21 cellular contexts compared by ENCODE assay signal in genomic region chr5:81717221-81717620, GRCh38.
"Had no signal": no experiment of that assay in that cellular context is flagged by ENCODE, and none has a peak within 500 bp of the region (broad histone marks: within the 10 kb centered on the region; RNA-seq: fewer than 3 reads in every experiment).

No MANE protein-coding gene starts in this region.

- H3K27me3 Mint-ChIP-seq: activated B cell treated with CpG ODN at 0.5 μM for 24 hours; activated CD8-positive, alpha-beta T cell treated with anti-CD3 and anti-CD28 coated beads for 36 hours; activated naive CD8-positive, alpha-beta T cell; stimulated activated naive CD8-positive, alpha-beta T cell treated with anti-CD3 and anti-CD28 coated beads, Interleukin-15, amount 100 ng/mL, for 72 hours; T-helper 17 cell had no signal

- H3K9me3 ChIP-seq: prostate gland, upper lobe of left lung had no signal

- H3K27ac ChIP-seq: brain microvascular endothelial cell, prostate gland, upper lobe of left lung had no signal

- H3K36me3 ChIP-seq: brain microvascular endothelial cell, prostate gland, spleen, upper lobe of left lung had no signal

- H3K9me3 Mint-ChIP-seq: activated B cell treated with CpG ODN at 0.5 μM for 24 hours; activated CD8-positive, alpha-beta T cell treated with anti-CD3 and anti-CD28 coated beads for 36 hours; activated T-cell treated with anti-CD3 and anti-CD28 coated beads, Interleukin-2, amount 50 U/mL, for 4 hours; natural killer cell; stimulated activated naive CD8-positive, alpha-beta T cell treated with anti-CD3 and anti-CD28 coated beads, Interleukin-15, amount 100 ng/mL, for 72 hours had no signal

- H3K4me3 Mint-ChIP-seq: activated B cell treated with CpG ODN at 0.5 μM for 24 hours; activated CD8-positive, alpha-beta T cell treated with anti-CD3 and anti-CD28 coated beads for 36 hours; activated naive CD8-positive, alpha-beta T cell; activated T-cell treated with anti-CD3 and anti-CD28 coated beads, Interleukin-2, amount 50 U/mL, for 4 hours; T-helper 17 cell had no signal

- H3K27me3 ChIP-seq: brain microvascular endothelial cell, spleen, upper lobe of left lung had no signal

- H3K36me3 Mint-ChIP-seq: natural killer cell had no signal

- H3K4me1 ChIP-seq: prostate gland had no signal

- H3K4me3 ChIP-seq: prostate gland, spleen, upper lobe of left lung had no signal

- ATAC-seq: activated CD8-positive, alpha-beta T cell treated with anti-CD3 and anti-CD28 coated beads for 36 hours; activated T-cell treated with anti-CD3 and anti-CD28 coated beads, Interleukin-2, amount 50 U/mL, for 4 hours; natural killer cell; right cardiac atrium; SK-N-SH treated with all-trans-retinoic acid at 6 μM for 48 hours; stimulated activated naive CD8-positive, alpha-beta T cell treated with anti-CD3 and anti-CD28 coated beads, Interleukin-15, amount 100 ng/mL, for 72 hours; T-helper 17 cell had no signal

- H3K27ac Mint-ChIP-seq: activated B cell treated with CpG ODN at 0.5 μM for 24 hours; activated CD8-positive, alpha-beta T cell treated with anti-CD3 and anti-CD28 coated beads for 36 hours; activated naive CD8-positive, alpha-beta T cell; stimulated activated naive CD8-positive, alpha-beta T cell treated with anti-CD3 and anti-CD28 coated beads, Interleukin-15, amount 100 ng/mL, for 72 hours had no signal

- DNase-seq: activated B cell treated with CpG ODN at 0.5 μM for 24 hours; activated CD4-positive, alpha-beta T cell treated with anti-CD3 and anti-CD28 coated beads for 48 hours; activated CD8-positive, alpha-beta T cell treated with anti-CD3 and anti-CD28 coated beads for 36 hours; activated effector memory CD4-positive, alpha-beta T cell treated with anti-CD3 and anti-CD28 coated beads, Interleukin-2, amount 50 U/mL, for 16 hours; activated T-cell treated with anti-CD3 and anti-CD28 coated beads, Interleukin-2, amount 50 U/mL, for 4 hours; amygdala; cerebellar nuclear complex; erythroblast; kidney glomerular epithelial cell; mesendoderm; natural killer cell; nucleus accumbens; right cardiac atrium; spleen; stimulated activated naive CD8-positive, alpha-beta T cell treated with anti-CD3 and anti-CD28 coated beads, Interleukin-15, amount 100 ng/mL, for 72 hours; T-helper 17 cell; upper lobe of left lung had no signal
